In genomic region chr5:100516285-100516684, GRCh38 we compare ENCODE assay signal across 21 cellular contexts. TPM values are rescaled to one million over a fixed set of nuclear protein-coding genes. Genes with fewer than 3 reads are reported as not detected.
DNase-seq lines count a peak whose midpoint lies in the region; ATAC-seq and TF ChIP-seq lines count a peak whose summit lies in the region.
"Had no signal": no experiment of that assay in that cellular context is flagged by ENCODE, and none has a peak within 500 bp of the region (broad histone marks: within the 10 kb centered on the region; RNA-seq: fewer than 3 reads in every experiment).

No MANE protein-coding gene starts in this region.

- no peak overlapping the region for H3K4me3 Mint-ChIP-seq in stimulated activated naive B cell treated with anti-CD40 and anti-IgM and Interleukin-4, amounts not matched to agents 10 μg/mL and 1 μg/mL and 100 μg/mL, for 72 hours
- H3K4me3 Mint-ChIP-seq in chondrocyte (ENCODE audit: unreplicated experiment) = no peak overlapping the region
- H3K4me3 Mint-ChIP-seq: activated T-helper 17 cell treated with anti-CD3 and anti-CD28 coated beads, Interleukin-2, amount 50 U/mL, for 72 hours; effector memory CD8-positive, alpha-beta T cell; naive thymus-derived CD8-positive, alpha-beta T cell; T-helper 2 cell treated with Interferon-gamma antibody and Interleukin-4, amounts not matched to agents 5 μg/mL and 100 μg/mL, for 36 hours had no signal

- H3K36me3 ChIP-seq in DND-41 (ENCODE audit: insufficient read depth, low read length) = no peaks in the 10 kb centered on the region
- H3K36me3 ChIP-seq: heart left ventricle, transverse colon had no signal

- no peak overlapping the region; the same call in 1 of the 2 replicates for H3K9ac ChIP-seq in DND-41 (ENCODE audit: low read depth, low read length)
- H3K9ac ChIP-seq: GM23248 had no signal

- H3K4me2 ChIP-seq in DND-41 (ENCODE audit: insufficient read depth, low read length) = peak overlapping the region; percentile 39; the same call in 1 of the 2 replicates

- TF ChIP-seq CTCF in DND-41 (IDR thresholded peaks at IDR 0.05; ENCODE audit: borderline replicate concordance, extremely low read depth, low read length, poor library complexity, severe bottlenecking) (no peak), chondrocyte (IDR thresholded peaks at IDR 0.05) (no peak)

- DNase-seq in DND-41 (no peak), NCI-H2081 (lab: John Stamatoyannopoulos, UW) (no peak), chondrocyte (ENCODE audit: low spot score) (no peak)
- no peak for DNase-seq in stimulated activated naive B cell treated with anti-CD40 and anti-IgM and Interleukin-4, amounts not matched to agents 10 μg/mL and 1 μg/mL and 100 μg/mL, for 72 hours
- DNase-seq: C1 segment of cervical spinal cord; cerebellar nuclear complex; effector memory CD8-positive, alpha-beta T cell; GM23248; heart left ventricle; naive thymus-derived CD8-positive, alpha-beta T cell; NCI-H510A; SIG-M5; small intestine; transverse colon had no signal

- no peaks in the 10 kb centered on the region for H3K4me1 Mint-ChIP-seq in stimulated activated naive B cell treated with anti-CD40 and anti-IgM and Interleukin-4, amounts not matched to agents 10 μg/mL and 1 μg/mL and 100 μg/mL, for 72 hours
- no peaks in the 10 kb centered on the region for H3K4me1 Mint-ChIP-seq in chondrocyte (ENCODE audit: low read depth)
- H3K4me1 Mint-ChIP-seq: naive thymus-derived CD8-positive, alpha-beta T cell had no signal

- H3K27ac Mint-ChIP-seq in stimulated activated naive B cell treated with anti-CD40 and anti-IgM and Interleukin-4, amounts not matched to agents 10 μg/mL and 1 μg/mL and 100 μg/mL, for 72 hours = no peak overlapping the region
- no peak overlapping the region for H3K27ac Mint-ChIP-seq in chondrocyte (ENCODE audit: unreplicated experiment)
- H3K27ac Mint-ChIP-seq: activated T-helper 17 cell treated with anti-CD3 and anti-CD28 coated beads, Interleukin-2, amount 50 U/mL, for 72 hours; effector memory CD8-positive, alpha-beta T cell; naive thymus-derived CD8-positive, alpha-beta T cell; progenitor cell of endocrine pancreas; T-helper 2 cell treated with Interferon-gamma antibody and Interleukin-4, amounts not matched to agents 5 μg/mL and 100 μg/mL, for 36 hours had no signal

- peaks cover 2 to 19% of the 10 kb centered on the region in 2 donors for H3K36me3 Mint-ChIP-seq in stimulated activated naive B cell treated with anti-CD40 and anti-IgM and Interleukin-4, amounts not matched to agents 10 μg/mL and 1 μg/mL and 100 μg/mL, for 72 hours
- H3K36me3 Mint-ChIP-seq in chondrocyte (ENCODE audit: low read depth) = no peaks in the 10 kb centered on the region

- peak; percentile 70 for ATAC-seq in DND-41 (ENCODE audit: insufficient read depth, low read depth)
- ATAC-seq in GM19324 (IDR thresholded peaks at IDR 0.05; ENCODE audit: low FRiP score, unreplicated experiment) = peak; percentile 53
- ATAC-seq in GM21786 (IDR thresholded peaks at IDR 0.05; ENCODE audit: unreplicated experiment) = peak; percentile 51
- peak; percentile 55 for ATAC-seq in HG03354 (IDR thresholded peaks at IDR 0.05; ENCODE audit: poor library complexity, severe bottlenecking, unreplicated experiment)
- ATAC-seq in HG02970 (IDR thresholded peaks at IDR 0.05; ENCODE audit: low FRiP score, unreplicated experiment) = no peak
- no peak for ATAC-seq in stimulated activated naive B cell treated with anti-CD40 and anti-IgM and Interleukin-4, amounts not matched to agents 10 μg/mL and 1 μg/mL and 100 μg/mL, for 72 hours (replicated peaks)
- ATAC-seq: activated T-helper 17 cell treated with anti-CD3 and anti-CD28 coated beads, Interleukin-2, amount 50 U/mL, for 72 hours; effector memory CD8-positive, alpha-beta T cell; heart left ventricle; naive thymus-derived CD8-positive, alpha-beta T cell had no signal

- H2AFZ ChIP-seq in DND-41 (ENCODE audit: low read depth, low read length) = peak overlapping the region; percentile 67
- H2AFZ ChIP-seq: GM23248 had no signal

- H3K27ac ChIP-seq in DND-41 (ENCODE audit: low read length) = peak overlapping the region; percentile 58
- H3K27ac ChIP-seq: GM23248, heart left ventricle, transverse colon had no signal

- peaks cover 0 to 10% of the 10 kb centered on the region in 2 donors for H3K27me3 Mint-ChIP-seq in stimulated activated naive B cell treated with anti-CD40 and anti-IgM and Interleukin-4, amounts not matched to agents 10 μg/mL and 1 μg/mL and 100 μg/mL, for 72 hours
- H3K27me3 Mint-ChIP-seq in chondrocyte (ENCODE audit: low read depth) = no peaks in the 10 kb centered on the region
- H3K27me3 Mint-ChIP-seq: progenitor cell of endocrine pancreas had no signal

- no peaks in the 10 kb centered on the region for H4K20me1 ChIP-seq in DND-41 (ENCODE audit: insufficient read depth, low read length)

- H3K79me2 ChIP-seq in DND-41 (ENCODE audit: insufficient read depth, low read length) = no peaks in the 10 kb centered on the region

- H3K9me3 ChIP-seq in DND-41 (ENCODE audit: insufficient read depth, low read length, severe bottlenecking) = no peaks in the 10 kb centered on the region
- H3K9me3 ChIP-seq: transverse colon had no signal

- no peak overlapping the region for H3K4me3 ChIP-seq in DND-41 (ENCODE audit: low read depth in 1 of 2, low read length in 2 of 2)
- H3K4me3 ChIP-seq: GM23248, heart left ventricle, transverse colon had no signal

- H3K4me1 ChIP-seq in DND-41 (ENCODE audit: insufficient read depth, low read length) = peaks cover 15% of the 10 kb centered on the region
- H3K4me1 ChIP-seq: heart left ventricle, transverse colon had no signal

- peaks cover 17 to 21% of the 10 kb centered on the region in 2 donors for H3K9me3 Mint-ChIP-seq in stimulated activated naive B cell treated with anti-CD40 and anti-IgM and Interleukin-4, amounts not matched to agents 10 μg/mL and 1 μg/mL and 100 μg/mL, for 72 hours
- H3K9me3 Mint-ChIP-seq in chondrocyte (ENCODE audit: low read depth) = peaks cover 28% of the 10 kb centered on the region
- H3K9me3 Mint-ChIP-seq: activated T-helper 17 cell treated with anti-CD3 and anti-CD28 coated beads, Interleukin-2, amount 50 U/mL, for 72 hours had no signal

- H3K27me3 ChIP-seq in DND-41 (ENCODE audit: insufficient read depth, low read length, poor library complexity) = no peaks in the 10 kb centered on the region
- H3K27me3 ChIP-seq: heart left ventricle, transverse colon had no signal

RNA-seq across cellular contexts. Expression of gene FAM174A, which starts 18.9 kb away (rescaled TPM):
- 20.2 to 22.0 TPM (median 20.2 TPM) in 3 replicates for total RNA-seq in chondrocyte

Comparison
In these comparisons a context has a peak if more than half of its experiments do, and no peak if none do; other contexts are left out.
1. ATAC-seq: peak in DND-41 (single experiment), GM19324 (single experiment), GM21786 (single experiment) and HG03354 (single experiment); none in HG02970 (single experiment) and stimulated activated naive B cell treated with anti-CD40 and anti-IgM and Interleukin-4, amounts not matched to agents 10 μg/mL and 1 μg/mL and 100 μg/mL, for 72 hours (0 of 2).